ENCODE assay signal across 8 cellular contexts in the genomic region with DNA sequence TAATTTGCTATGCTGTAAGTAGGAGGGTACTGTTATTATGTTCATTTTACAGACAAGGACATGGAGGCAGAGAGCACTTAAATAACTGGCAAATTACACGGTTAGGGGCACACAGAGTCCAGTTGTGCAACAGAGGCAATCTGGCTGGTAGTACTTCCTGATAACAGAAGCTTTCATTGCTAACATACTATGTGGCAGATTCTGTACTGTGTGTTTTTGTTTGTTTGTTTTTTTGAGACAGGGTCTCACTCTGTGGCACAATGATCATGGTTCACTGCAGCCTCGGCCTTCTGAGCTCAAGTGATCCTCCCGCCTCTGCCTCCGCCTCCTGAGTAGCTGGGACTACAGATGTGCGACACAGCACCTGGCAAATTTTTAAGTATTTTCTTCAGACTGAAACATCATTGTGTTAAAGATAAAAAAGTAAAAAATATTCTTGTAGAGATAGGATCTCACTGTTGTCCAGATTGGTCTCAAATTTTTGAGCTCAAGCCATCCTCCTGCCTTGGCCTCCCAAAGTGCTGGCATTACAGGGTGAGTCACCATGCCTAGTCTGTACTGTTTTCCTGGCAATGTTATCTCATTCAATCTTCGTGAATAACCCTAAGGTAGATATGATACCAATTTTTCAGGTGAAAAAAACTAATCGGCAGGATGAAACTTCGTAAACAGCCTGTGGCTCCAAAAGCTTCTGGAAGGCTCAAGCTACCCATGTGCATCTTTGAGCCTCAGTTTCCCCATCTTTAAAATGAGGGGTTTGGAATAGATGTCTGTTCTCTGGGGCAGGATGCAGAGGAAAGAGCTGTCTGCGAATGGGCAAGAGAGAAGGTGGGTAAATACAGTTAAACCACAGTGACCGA. TPM values are rescaled to one million over a fixed set of nuclear protein-coding genes. Genes with fewer than 3 reads are reported as not detected.
DNase-seq lines count a peak whose midpoint lies in the region; ATAC-seq and TF ChIP-seq lines count a peak whose summit lies in the region.

No MANE protein-coding gene starts in this region.

- H3K4me1 Mint-ChIP-seq in activated CD4-positive, alpha-beta T cell treated with anti-CD3 and anti-CD28 coated beads, Interleukin-2, amount 10 ng/mL, durations not matched to agents 24 days and 14 days = peaks cover 44% of the 10 kb centered on the region

- peak overlapping the region; percentile 79 for H3K4me2 ChIP-seq in hepatocyte

- 72% methylated on average over 10 of the region's 10 CpGs for WGBS in hepatocyte (ENCODE audit: low lambda C conversion rate, missing lambda C conversion rate)

- H2AFZ ChIP-seq in hepatocyte = peak overlapping the region; percentile 58

- H3K27ac ChIP-seq in hepatocyte (peak overlapping the region; percentile 79), subcutaneous abdominal adipose tissue (ENCODE audit: low read depth, low read length) (peak overlapping the region; percentile 81)

- DNase-seq in activated CD4-positive, alpha-beta T cell treated with anti-CD3 and anti-CD28 coated beads, Interleukin-2, amount 10 ng/mL, durations not matched to agents 24 days and 14 days = peak; percentile 59
- DNase-seq in activated CD4-positive, alpha-beta T cell treated with anti-CD3 and anti-CD28 coated beads, Interleukin-2, amount 50 U/mL, for 4 hours = no peak
- DNase-seq in hepatocyte (ENCODE audit: low spot score) = no peak
- no peak for DNase-seq in cerebellar nuclear complex (lab: John Stamatoyannopoulos, UW)

- TF ChIP-seq CTCF in WI38 (IDR thresholded peaks at IDR 0.05; ENCODE audit: low read depth, low read length) = no peak
- no peak for TF ChIP-seq CTCF in hepatocyte (IDR thresholded peaks at IDR 0.05; ENCODE audit: poor library complexity)

- H3K9me2 ChIP-seq in hepatocyte (replicated peaks; ENCODE audit: insufficient read depth) = no peaks in the 10 kb centered on the region

- H3K9ac ChIP-seq in subcutaneous abdominal adipose tissue (ENCODE audit: low read length in 5 of 5) = peak overlapping the region; percentile 38 to 97 (median 89)

- peaks cover 2% of the 10 kb centered on the region for H3K27me3 Mint-ChIP-seq in activated CD4-positive, alpha-beta T cell treated with anti-CD3 and anti-CD28 coated beads, Interleukin-2, amount 10 ng/mL, durations not matched to agents 24 days and 14 days

- peak overlapping the region; percentile 90 for H3K4me3 ChIP-seq in WI38 (ENCODE audit: low read depth, low read length)
- H3K4me3 ChIP-seq in hepatocyte = peak overlapping the region; percentile 26
- H3K4me3 ChIP-seq in subcutaneous abdominal adipose tissue (ENCODE audit: low read depth in 1 of 5, low read length in 5 of 5) = peak overlapping the region; percentile 59 to 98 (median 84)

- H3K27ac Mint-ChIP-seq in activated CD4-positive, alpha-beta T cell treated with anti-CD3 and anti-CD28 coated beads, Interleukin-2, amount 10 ng/mL, durations not matched to agents 24 days and 14 days = peak overlapping the region; percentile 85

- intact Hi-C loops in activated CD4-positive, alpha-beta T cell treated with anti-CD3 and anti-CD28 coated beads, Interleukin-2, amount 10 ng/mL, durations not matched to agents 24 days and 14 days (cut with micrococcal nuclease) = loop anchor here (1.0 to 10.0 kb wide), 8 partner anchors 39 to 1119 kb away; partner anchors contain the start of genes LDHA, NCR3LG1, RPS13 and SERGEF

- H3K9me3 ChIP-seq in hepatocyte (ENCODE audit: low read depth) = no peaks in the 10 kb centered on the region
- no peaks in the 10 kb centered on the region for H3K9me3 ChIP-seq in subcutaneous abdominal adipose tissue (ENCODE audit: control insufficient read depth in 5 of 5, low read length in 5 of 5)

- H3K27me3 ChIP-seq in hepatocyte (no peaks in the 10 kb centered on the region), subcutaneous abdominal adipose tissue (ENCODE audit: control insufficient read depth in 5 of 5, insufficient read depth in 4 of 5, low read length in 5 of 5) (no peaks in the 10 kb centered on the region)

- no peaks in the 10 kb centered on the region for H4K20me1 ChIP-seq in hepatocyte (ENCODE audit: insufficient read depth, poor library complexity, severe bottlenecking)

- H3K4me1 ChIP-seq in hepatocyte (ENCODE audit: insufficient read depth) = peaks cover 4% of the 10 kb centered on the region
- peaks cover 1 to 16% (median 15%) of the 10 kb centered on the region in 5 donors for H3K4me1 ChIP-seq in subcutaneous abdominal adipose tissue (ENCODE audit: control insufficient read depth in 5 of 5, insufficient read depth in 5 of 5, low read length in 5 of 5)

- peaks cover 6% of the 10 kb centered on the region for H3K36me3 Mint-ChIP-seq in activated CD4-positive, alpha-beta T cell treated with anti-CD3 and anti-CD28 coated beads, Interleukin-2, amount 10 ng/mL, durations not matched to agents 24 days and 14 days (ENCODE audit: low read depth)

- H3K4me3 Mint-ChIP-seq in activated CD4-positive, alpha-beta T cell treated with anti-CD3 and anti-CD28 coated beads, Interleukin-2, amount 10 ng/mL, durations not matched to agents 24 days and 14 days = peak overlapping the region; percentile 83

- no peak for ATAC-seq in GM21619 (IDR thresholded peaks at IDR 0.05; ENCODE audit: unreplicated experiment)
- no peak for ATAC-seq in HG03442 (IDR thresholded peaks at IDR 0.05; ENCODE audit: unreplicated experiment)

- no peaks in the 10 kb centered on the region for H3K9me3 Mint-ChIP-seq in activated CD4-positive, alpha-beta T cell treated with anti-CD3 and anti-CD28 coated beads, Interleukin-2, amount 10 ng/mL, durations not matched to agents 24 days and 14 days

- H3K36me3 ChIP-seq in hepatocyte (replicated peaks; ENCODE audit: insufficient read depth, low read depth) = no peaks in the 10 kb centered on the region
- no peaks in the 10 kb centered on the region for H3K36me3 ChIP-seq in subcutaneous abdominal adipose tissue (ENCODE audit: control insufficient read depth in 5 of 5, insufficient read depth in 5 of 5, low read length in 5 of 5)

- H3K79me2 ChIP-seq in hepatocyte = peaks cover 17% of the 10 kb centered on the region

RNA-seq across cellular contexts. Expression of gene NUCB2, which starts 0.9 kb away (rescaled TPM):
- 48.6 and 52.7 TPM in 2 replicates for total RNA-seq in activated CD4-positive, alpha-beta T cell treated with anti-CD3 and anti-CD28 coated beads, Interleukin-2, amount 10 ng/mL, durations not matched to agents 24 days and 14 days
- 73.2 and 93.4 TPM in 2 replicates for total RNA-seq in hepatocyte
- polyA plus RNA-seq in hepatocyte = 196 and 202 TPM in 2 replicates

Comparison
In these comparisons a context has a peak if more than half of its experiments do, and no peak if none do; other contexts are left out.
1. H3K4me3 ChIP-seq: peak in every context shown above with its lines; median percentile 90 in WI38; 84 in subcutaneous abdominal adipose tissue; 26 in hepatocyte.